17 cellular contexts compared by ENCODE assay signal in genomic region chr11:35488117-35488516, GRCh38. TPM values are rescaled to one million over a fixed set of nuclear protein-coding genes. Genes with fewer than 3 reads are reported as not detected.
"Had no signal": no experiment of that assay in that cellular context is flagged by ENCODE, and none has a peak within 500 bp of the region (broad histone marks: within the 10 kb centered on the region; RNA-seq: fewer than 3 reads in every experiment).

No MANE protein-coding gene starts in this region.

- H3K27ac ChIP-seq: brain microvascular endothelial cell, epithelial cell of prostate, heart left ventricle had no signal

- H3K27me3 ChIP-seq: brain microvascular endothelial cell had no signal

- H3K4me3 ChIP-seq: heart left ventricle, lung had no signal

- H3K4me3 Mint-ChIP-seq: activated B cell treated with CpG ODN at 0.5 μM for 24 hours; activated CD4-positive, alpha-beta T cell treated with anti-CD3 and anti-CD28 coated beads, Interleukin-2, amount 10 ng/mL, durations not matched to agents 24 days and 14 days; activated CD8-positive, alpha-beta T cell treated with anti-CD3 and anti-CD28 coated beads, Interleukin-2, amount 10 ng/mL, durations not matched to agents 7 days and 5 days; activated naive CD8-positive, alpha-beta T cell; activated T-cell treated with anti-CD3 and anti-CD28 coated beads, Interleukin-2, amount 50 U/mL, for 72 hours; immature natural killer cell; T-helper 1 cell treated with Interleukin-12 subunit alpha and Interleukin-12 subunit beta and Interleukin-4 antibody, amounts not matched to agents 30 μg/mL and 1 μg/mL, for 36 hours had no signal

- H3K9me3 Mint-ChIP-seq: activated CD4-positive, alpha-beta T cell treated with anti-CD3 and anti-CD28 coated beads, Interleukin-2, amount 10 ng/mL, durations not matched to agents 24 days and 14 days had no signal

- DNase-seq: activated B cell treated with CpG ODN at 0.5 μM for 24 hours; activated CD4-positive, alpha-beta T cell treated with anti-CD3 and anti-CD28 coated beads, Interleukin-2, amount 10 ng/mL, durations not matched to agents 24 days and 14 days; activated CD8-positive, alpha-beta memory T cell treated with anti-CD3 and anti-CD28 coated beads, Interleukin-2, amount 50 U/mL, for 4 hours; activated CD8-positive, alpha-beta T cell treated with anti-CD3 and anti-CD28 coated beads, Interleukin-2, amount 10 ng/mL, durations not matched to agents 7 days and 5 days; activated gamma-delta T cell; activated T-cell treated with anti-CD3 and anti-CD28 coated beads, Interleukin-2, amount 50 U/mL, for 72 hours; cerebellar nuclear complex; immature natural killer cell; left cardiac atrium; SIG-M5; small intestine had no signal

- H3K27ac Mint-ChIP-seq: activated B cell treated with CpG ODN at 0.5 μM for 24 hours; activated CD4-positive, alpha-beta T cell treated with anti-CD3 and anti-CD28 coated beads, Interleukin-2, amount 10 ng/mL, durations not matched to agents 24 days and 14 days; activated CD8-positive, alpha-beta T cell treated with anti-CD3 and anti-CD28 coated beads, Interleukin-2, amount 10 ng/mL, durations not matched to agents 7 days and 5 days; activated naive CD8-positive, alpha-beta T cell; activated T-cell treated with anti-CD3 and anti-CD28 coated beads, Interleukin-2, amount 50 U/mL, for 72 hours; immature natural killer cell; T-helper 1 cell treated with Interleukin-12 subunit alpha and Interleukin-12 subunit beta and Interleukin-4 antibody, amounts not matched to agents 30 μg/mL and 1 μg/mL, for 36 hours had no signal

- H3K4me1 Mint-ChIP-seq: activated B cell treated with CpG ODN at 0.5 μM for 24 hours; activated CD4-positive, alpha-beta T cell treated with anti-CD3 and anti-CD28 coated beads, Interleukin-2, amount 10 ng/mL, durations not matched to agents 24 days and 14 days; immature natural killer cell had no signal

- H3K36me3 Mint-ChIP-seq: activated naive CD8-positive, alpha-beta T cell; immature natural killer cell had no signal

RNA-seq across cellular contexts. Expression of gene PAMR1, which starts 37.3 kb away (rescaled TPM):
- total RNA-seq: activated B cell treated with CpG ODN at 0.5 μM for 24 hours; activated CD4-positive, alpha-beta T cell treated with anti-CD3 and anti-CD28 coated beads, Interleukin-2, amount 10 ng/mL, durations not matched to agents 24 days and 14 days; activated CD8-positive, alpha-beta T cell treated with anti-CD3 and anti-CD28 coated beads, Interleukin-2, amount 10 ng/mL, durations not matched to agents 7 days and 5 days; activated T-cell treated with anti-CD3 and anti-CD28 coated beads, Interleukin-2, amount 50 U/mL, for 72 hours had no signal
- polyA plus RNA-seq: immature natural killer cell had no signal
